In the genomic region with DNA sequence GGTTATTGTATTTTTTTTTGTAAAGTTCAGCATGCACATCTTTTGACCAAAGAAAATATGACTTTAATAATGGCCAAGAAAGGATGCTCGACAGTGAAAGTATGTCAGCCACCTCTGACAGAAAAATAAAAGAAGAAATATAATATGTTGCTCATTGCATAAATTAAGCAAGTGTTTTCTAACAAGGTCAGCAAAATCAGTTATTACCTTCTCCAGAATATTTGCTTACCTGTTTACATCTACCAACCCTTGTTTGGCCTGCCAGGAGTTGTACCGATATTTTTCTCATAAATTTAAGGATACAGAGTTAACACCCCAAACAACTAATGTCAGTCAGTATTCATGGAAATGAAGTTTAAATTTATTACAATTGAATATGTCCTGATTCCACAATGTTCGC, we compare ENCODE assay signal across 33 cellular contexts.
"Had no signal": no experiment of that assay in that cellular context is flagged by ENCODE, and none has a peak within 500 bp of the region (broad histone marks: within the 10 kb centered on the region; RNA-seq: fewer than 3 reads in every experiment).

No MANE protein-coding gene starts in this region.

- H3K27ac ChIP-seq: adrenal gland, ascending aorta, body of pancreas, brain microvascular endothelial cell, breast epithelium, cardiac muscle cell had no signal

- H3K4me3 ChIP-seq: adrenal gland, ascending aorta, body of pancreas, breast epithelium, cardiac muscle cell had no signal

- FAIRE-seq: astrocyte, bronchial epithelial cell had no signal

- ATAC-seq: activated naive CD4-positive, alpha-beta T cell treated with anti-CD3 and anti-CD28 coated beads, Interleukin-2, amount 50 U/mL, for 72 hours; activated naive CD8-positive, alpha-beta T cell treated with anti-CD3 and anti-CD28 coated beads, Interleukin-2, amount 50 U/mL, for 24 hours; activated T-cell treated with anti-CD3 and anti-CD28 coated beads, Interleukin-2, amount 50 U/mL, for 4 hours; activated T-cell treated with anti-CD3 and anti-CD28 coated beads, Interleukin-2, amount 50 U/mL, for 72 hours; activated T-helper 17 cell treated with anti-CD3 and anti-CD28 coated beads, Interleukin-2, amount 50 U/mL, for 72 hours; body of pancreas had no signal

- DNase-seq: activated effector memory CD4-positive, alpha-beta T cell treated with anti-CD3 and anti-CD28 coated beads, Interleukin-2, amount 50 U/mL, for 16 hours; activated effector memory CD4-positive, alpha-beta T cell treated with Interleukin-2 at 50 U/mL for 16 hours; activated gamma-delta T cell; activated gamma-delta T cell treated with Interleukin-2 at 50 U/mL for 16 hours; activated naive CD4-positive, alpha-beta T cell; activated naive CD4-positive, alpha-beta T cell treated with anti-CD3 and anti-CD28 coated beads for 36 hours; activated naive CD4-positive, alpha-beta T cell treated with anti-CD3 and anti-CD28 coated beads, Interleukin-2, amount 10 ng/mL, durations not matched to agents 7 days and 5 days; activated naive CD4-positive, alpha-beta T cell treated with anti-CD3 and anti-CD28 coated beads, Interleukin-2, amount 50 U/mL, for 16 hours; activated naive CD4-positive, alpha-beta T cell treated with Interleukin-2 at 50 U/mL for 16 hours; activated naive CD8-positive, alpha-beta T cell treated with anti-CD3 and anti-CD28 coated beads for 36 hours; activated naive CD8-positive, alpha-beta T cell treated with anti-CD3 and anti-CD28 coated beads, Interleukin-2, amount 10 ng/mL, durations not matched to agents 7 days and 5 days; activated naive CD8-positive, alpha-beta T cell treated with anti-CD3 and anti-CD28 coated beads, Interleukin-2, amount 50 U/mL, for 24 hours; activated T-cell treated with anti-CD3 and anti-CD28 coated beads, Interleukin-2, amount 50 U/mL, for 24 hours; activated T-cell treated with anti-CD3 and anti-CD28 coated beads, Interleukin-2, amount 50 U/mL, for 4 hours; activated T-cell treated with anti-CD3 and anti-CD28 coated beads, Interleukin-2, amount 50 U/mL, for 48 hours; activated T-cell treated with anti-CD3 and anti-CD28 coated beads, Interleukin-2, amount 50 U/mL, for 72 hours; adrenal gland; amniotic stem cell; amygdala; anterior cingulate cortex; aorta; body of pancreas; brain microvascular endothelial cell; caudate nucleus; central memory CD4-positive, alpha-beta T cell; cerebellar nuclear complex had no signal

- H3K9me3 ChIP-seq: adrenal gland, ascending aorta, body of pancreas, breast epithelium had no signal

- H3K27me3 ChIP-seq: adrenal gland, ascending aorta, body of pancreas, brain microvascular endothelial cell, breast epithelium, cardiac muscle cell had no signal

- H3K36me3 ChIP-seq: adrenal gland, ascending aorta, brain microvascular endothelial cell, breast epithelium, cardiac muscle cell had no signal

- H3K4me1 ChIP-seq: adrenal gland, ascending aorta, body of pancreas, breast epithelium had no signal
